31 cellular contexts compared by ENCODE assay signal in genomic region chr7:91069146-91069545, GRCh38.
"Had no signal": no experiment of that assay in that cellular context is flagged by ENCODE, and none has a peak within 500 bp of the region (broad histone marks: within the 10 kb centered on the region; RNA-seq: fewer than 3 reads in every experiment).

No MANE protein-coding gene starts in this region.

- H3K27ac ChIP-seq: adrenal gland, ascending aorta, body of pancreas, brain microvascular endothelial cell, cardiac muscle cell had no signal

- DNase-seq: activated effector memory CD4-positive, alpha-beta T cell treated with anti-CD3 and anti-CD28 coated beads, Interleukin-2, amount 50 U/mL, for 16 hours; activated effector memory CD4-positive, alpha-beta T cell treated with Interleukin-2 at 50 U/mL for 16 hours; activated gamma-delta T cell; activated gamma-delta T cell treated with Interleukin-2 at 50 U/mL for 16 hours; activated naive CD4-positive, alpha-beta T cell; activated naive CD4-positive, alpha-beta T cell treated with anti-CD3 and anti-CD28 coated beads for 36 hours; activated naive CD4-positive, alpha-beta T cell treated with anti-CD3 and anti-CD28 coated beads, Interleukin-2, amount 10 ng/mL, durations not matched to agents 7 days and 5 days; activated naive CD4-positive, alpha-beta T cell treated with anti-CD3 and anti-CD28 coated beads, Interleukin-2, amount 50 U/mL, for 16 hours; activated naive CD4-positive, alpha-beta T cell treated with Interleukin-2 at 50 U/mL for 16 hours; activated naive CD8-positive, alpha-beta T cell treated with anti-CD3 and anti-CD28 coated beads for 36 hours; activated naive CD8-positive, alpha-beta T cell treated with anti-CD3 and anti-CD28 coated beads, Interleukin-2, amount 10 ng/mL, durations not matched to agents 7 days and 5 days; activated naive CD8-positive, alpha-beta T cell treated with anti-CD3 and anti-CD28 coated beads, Interleukin-2, amount 50 U/mL, for 24 hours; activated T-cell treated with anti-CD3 and anti-CD28 coated beads for 4 hours; activated T-cell treated with anti-CD3 and anti-CD28 coated beads, Interleukin-2, amount 50 U/mL, for 1 hour; activated T-cell treated with anti-CD3 and anti-CD28 coated beads, Interleukin-2, amount 50 U/mL, for 24 hours; activated T-cell treated with anti-CD3 and anti-CD28 coated beads, Interleukin-2, amount 50 U/mL, for 4 hours; activated T-cell treated with anti-CD3 and anti-CD28 coated beads, Interleukin-2, amount 50 U/mL, for 48 hours; activated T-cell treated with anti-CD3 and anti-CD28 coated beads, Interleukin-2, amount 50 U/mL, for 72 hours; adrenal gland; amniotic stem cell; amygdala; anterior cingulate cortex; aorta; body of pancreas; brain microvascular endothelial cell; central memory CD4-positive, alpha-beta T cell; cerebellar nuclear complex had no signal

- H3K4me3 ChIP-seq: adrenal gland, ascending aorta, body of pancreas, cardiac muscle cell had no signal

- H3K36me3 ChIP-seq: adrenal gland, ascending aorta, brain microvascular endothelial cell, cardiac muscle cell had no signal

- H3K27me3 ChIP-seq: adrenal gland, ascending aorta, body of pancreas, brain microvascular endothelial cell, cardiac muscle cell had no signal

- H3K9me3 ChIP-seq: adrenal gland, ascending aorta, body of pancreas had no signal

- ATAC-seq: activated naive CD4-positive, alpha-beta T cell treated with anti-CD3 and anti-CD28 coated beads, Interleukin-2, amount 50 U/mL, for 72 hours; activated naive CD8-positive, alpha-beta T cell treated with anti-CD3 and anti-CD28 coated beads, Interleukin-2, amount 50 U/mL, for 24 hours; activated T-cell treated with anti-CD3 and anti-CD28 coated beads, Interleukin-2, amount 50 U/mL, for 4 hours; activated T-cell treated with anti-CD3 and anti-CD28 coated beads, Interleukin-2, amount 50 U/mL, for 72 hours; activated T-helper 17 cell treated with anti-CD3 and anti-CD28 coated beads, Interleukin-2, amount 50 U/mL, for 72 hours; body of pancreas had no signal

- H3K4me1 ChIP-seq: adrenal gland, ascending aorta had no signal
